In genomic region chr9:127554966-127555829, GRCh38 we compare ENCODE assay signal across 8 cellular contexts. TPM values are rescaled to one million over a fixed set of nuclear protein-coding genes. Genes with fewer than 3 reads are reported as not detected.
DNase-seq lines count a peak whose midpoint lies in the region; TF ChIP-seq lines count a peak whose summit lies in the region.

No MANE protein-coding gene starts in this region.

- H4K20me1 ChIP-seq in Loucy (ENCODE audit: insufficient read depth, low read length, poor library complexity, severe bottlenecking): no peaks in the 10 kb centered on the region

- peaks cover 52% of the 10 kb centered on the region for H3K4me1 ChIP-seq in Loucy (ENCODE audit: insufficient read depth, low read length, poor library complexity, severe bottlenecking)

- no peaks in the 10 kb centered on the region for H3K9me2 ChIP-seq in Loucy (replicated peaks; ENCODE audit: low read depth, low read length)

- no peaks in the 10 kb centered on the region for H3K36me3 Mint-ChIP-seq in nephron progenitor cell (ENCODE audit: low read depth)
- H3K36me3 Mint-ChIP-seq in endothelial cell (ENCODE audit: low read depth, unreplicated experiment): peaks cover 10% of the 10 kb centered on the region

- H3K9ac ChIP-seq in Loucy (ENCODE audit: low read depth, low read length, poor library complexity, severe bottlenecking): peak overlapping the region; percentile 71

- no peaks in the 10 kb centered on the region for H3F3A ChIP-seq in Loucy (ENCODE audit: low read depth)

- H3K9me3 Mint-ChIP-seq in nephron progenitor cell (no peaks in the 10 kb centered on the region), endothelial cell (ENCODE audit: unreplicated experiment) (no peaks in the 10 kb centered on the region)

- TF ChIP-seq CTCF in AG10803 (conservative IDR thresholded peaks at IDR 0.05; ENCODE audit: low read length) (no peak), Loucy (conservative IDR thresholded peaks at IDR 0.05; ENCODE audit: low read length) (no peak), coronary artery (IDR thresholded peaks at IDR 0.05) (no peak), nephron progenitor cell (IDR thresholded peaks at IDR 0.05) (no peak), endothelial cell (IDR thresholded peaks at IDR 0.05; ENCODE audit: unreplicated experiment) (no peak)

- H3K27ac ChIP-seq in coronary artery: peak overlapping the region; percentile 54 to 96

- H3K4me1 Mint-ChIP-seq in nephron progenitor cell (peaks cover 57% of the 10 kb centered on the region), endothelial cell (ENCODE audit: unreplicated experiment) (peaks cover 51% of the 10 kb centered on the region)

- no peaks in the 10 kb centered on the region for H3K27me3 ChIP-seq in Loucy (ENCODE audit: insufficient read depth, low read length, poor library complexity, severe bottlenecking)

- no peaks in the 10 kb centered on the region for H3K9me3 ChIP-seq in Loucy (ENCODE audit: insufficient read depth, low read depth, low read length)

- peaks cover 64% of the 10 kb centered on the region for H3K79me2 ChIP-seq in Loucy (ENCODE audit: insufficient read depth, low read length)

- H3K27ac Mint-ChIP-seq in nephron progenitor cell: peak overlapping the region; percentile 39
- H3K27ac Mint-ChIP-seq in endothelial cell (ENCODE audit: unreplicated experiment): no peak overlapping the region

- no peaks in the 10 kb centered on the region for H3K36me3 ChIP-seq in Loucy (ENCODE audit: insufficient read depth, low read length)

- H3K4me2 ChIP-seq in Loucy (ENCODE audit: low read depth, low read length, poor library complexity, severe bottlenecking): peak overlapping the region; percentile 98

- H2AFZ ChIP-seq in Loucy (ENCODE audit: low read length): no peak overlapping the region

- DNase-seq in AG10803 (ENCODE audit: low read depth) (no peak), coronary artery (ENCODE audit: low spot score) (no peak), nephron progenitor cell (no peak), endothelial cell (ENCODE audit: low spot score) (no peak), Kasumi-1 (lab: John Stamatoyannopoulos, UW) (no peak), NCI-H1105 (lab: John Stamatoyannopoulos, UW) (no peak), NCI-H82 (lab: John Stamatoyannopoulos, UW) (no peak)

- H3K27me3 Mint-ChIP-seq in nephron progenitor cell (ENCODE audit: low read depth, poor library complexity) (peaks cover under 1% of the 10 kb centered on the region), endothelial cell (ENCODE audit: unreplicated experiment) (peaks cover 7% of the 10 kb centered on the region)

- H3K4me3 Mint-ChIP-seq in nephron progenitor cell (no peak overlapping the region), endothelial cell (ENCODE audit: unreplicated experiment) (no peak overlapping the region)

- H3K4me3 ChIP-seq in AG10803 (ENCODE audit: low read length): peak overlapping the region; percentile 18
- peak overlapping the region; percentile 68 for H3K4me3 ChIP-seq in Loucy (ENCODE audit: low read length, poor library complexity, severe bottlenecking)
- H3K4me3 ChIP-seq in coronary artery: peak overlapping the region; percentile 37

RNA-seq across cellular contexts. Expression of gene STXBP1, which starts 56.9 kb away (rescaled TPM):
- 113 TPM for total RNA-seq in endothelial cell (ENCODE audit: unreplicated experiment)

Comparison
In these comparisons a context has a peak if more than half of its experiments do, and no peak if none do; other contexts are left out.
1. H3K4me3 ChIP-seq: peak in every context shown above with its lines; median percentile 68 in Loucy; 37 in coronary artery; 18 in AG10803.